In the genomic region with DNA sequence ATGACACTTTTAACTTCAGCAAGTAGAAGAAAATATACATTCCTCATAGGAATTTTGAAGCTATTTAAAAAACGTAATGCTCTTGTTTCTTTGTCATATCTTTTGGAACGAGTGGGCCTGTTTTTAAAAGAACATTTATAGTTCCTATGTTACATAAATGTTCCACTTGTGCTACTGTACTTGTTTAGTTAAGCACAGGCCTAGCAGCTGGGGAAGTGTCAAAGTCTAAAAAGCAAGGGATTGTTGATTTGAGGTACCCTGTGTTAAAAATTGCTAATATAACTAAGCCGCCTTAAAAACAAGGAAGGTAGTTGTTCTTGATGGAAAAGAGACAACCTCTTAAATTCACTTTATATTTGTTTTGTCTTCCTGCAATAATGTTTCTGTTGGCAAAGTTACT, we compare ENCODE assay signal across 18 cellular contexts. TPM values are rescaled to one million over a fixed set of nuclear protein-coding genes. Genes with fewer than 3 reads are reported as not detected.
DNase-seq lines count a peak whose midpoint lies in the region; ATAC-seq and TF ChIP-seq lines count a peak whose summit lies in the region.
"Had no signal": no experiment of that assay in that cellular context is flagged by ENCODE, and none has a peak within 500 bp of the region (broad histone marks: within the 10 kb centered on the region; RNA-seq: fewer than 3 reads in every experiment).

No MANE protein-coding gene starts in this region.

- TF ChIP-seq CTCF in cardiac muscle cell (IDR thresholded peaks at IDR 0.05; ENCODE audit: low read depth, low read length) = no peak
- TF ChIP-seq CTCF in right atrium auricular region (IDR thresholded peaks at IDR 0.05) = no peak
- no peak for TF ChIP-seq CTCF in osteocyte (IDR thresholded peaks at IDR 0.05)
- no peak for TF ChIP-seq CTCF in Peyer's patch (IDR thresholded peaks at IDR 0.05)

- no peaks in the 10 kb centered on the region for H3K27me3 ChIP-seq in cardiac muscle cell
- no peaks in the 10 kb centered on the region for H3K27me3 ChIP-seq in right atrium auricular region
- H3K27me3 ChIP-seq in endocrine pancreas (ENCODE audit: control insufficient read depth, insufficient read depth, low read length) = no peaks in the 10 kb centered on the region
- H3K27me3 ChIP-seq in Peyer's patch = no peaks in the 10 kb centered on the region
- H3K27me3 ChIP-seq: BLaER1 had no signal

- ATAC-seq in GM18868 (IDR thresholded peaks at IDR 0.05; ENCODE audit: unreplicated experiment) = no peak
- ATAC-seq: GM12878, GM23338, HCT116 had no signal

- H3K4me1 ChIP-seq in cardiac muscle cell (ENCODE audit: low read depth) = peaks cover 35% of the 10 kb centered on the region
- H3K4me1 ChIP-seq in right atrium auricular region = no peaks in the 10 kb centered on the region
- peaks cover 36% of the 10 kb centered on the region for H3K4me1 ChIP-seq in endocrine pancreas (ENCODE audit: control insufficient read depth, insufficient read depth, low read length)
- H3K4me1 ChIP-seq in Peyer's patch = peaks cover 0 to 6% (median 0%) of the 10 kb centered on the region in 4 donors
- H3K4me1 ChIP-seq: BLaER1 had no signal

- no peak overlapping the region for H3K4me3 Mint-ChIP-seq in osteocyte (ENCODE audit: unreplicated experiment)
- H3K4me3 Mint-ChIP-seq: GM23338 had no signal

- no peaks in the 10 kb centered on the region for H3K9me3 ChIP-seq in cardiac muscle cell (ENCODE audit: low read depth)
- no peaks in the 10 kb centered on the region for H3K9me3 ChIP-seq in right atrium auricular region
- H3K9me3 ChIP-seq in endocrine pancreas (ENCODE audit: control insufficient read depth, low read length) = no peaks in the 10 kb centered on the region
- no peaks in the 10 kb centered on the region for H3K9me3 ChIP-seq in Peyer's patch
- H3K9me3 ChIP-seq: BLaER1 had no signal

- peaks cover 40% of the 10 kb centered on the region for H3K4me1 Mint-ChIP-seq in osteocyte (ENCODE audit: unreplicated experiment)

- no peak for TF ChIP-seq POLR2A in Peyer's patch (IDR thresholded peaks at IDR 0.05)

- H3K27ac Mint-ChIP-seq in osteocyte (ENCODE audit: unreplicated experiment) = peak overlapping the region; percentile 69
- H3K27ac Mint-ChIP-seq: GM23338 had no signal

- no peak for DNase-seq in cardiac muscle cell (ENCODE audit: low read depth in 1 of 2, low spot score in 1 of 2)
- no peak for DNase-seq in right atrium auricular region (ENCODE audit: low spot score)
- DNase-seq in osteocyte (ENCODE audit: extremely low spot score, unreplicated experiment) = no peak
- no peak for DNase-seq in glomerular visceral epithelial cell (ENCODE audit: extremely low spot score)
- DNase-seq in NCI-H1436 (lab: John Stamatoyannopoulos, UW) = no peak
- DNase-seq in Peyer's patch = no peak
- DNase-seq: 8988T, DMS 273 treated with DMSO at 0.1 percent for 48 hours, GDM1, KBM-7, NCI-H82, PC-9 had no signal

- H3K27ac ChIP-seq in cardiac muscle cell = peak overlapping the region; percentile 45
- no peak overlapping the region for H3K27ac ChIP-seq in right atrium auricular region
- no peak overlapping the region for H3K27ac ChIP-seq in Peyer's patch
- H3K27ac ChIP-seq: BLaER1, PC-9 had no signal

- H3K4me3 ChIP-seq in cardiac muscle cell (no peak overlapping the region), right atrium auricular region (no peak overlapping the region), endocrine pancreas (ENCODE audit: control insufficient read depth, insufficient read depth, low read length) (peak overlapping the region; percentile 4), Peyer's patch (no peak overlapping the region)
- H3K4me3 ChIP-seq: BLaER1, GM12878, GM23338, PC-9 had no signal

- H3K36me3 ChIP-seq in cardiac muscle cell = no peaks in the 10 kb centered on the region
- no peaks in the 10 kb centered on the region for H3K36me3 ChIP-seq in right atrium auricular region
- H3K36me3 ChIP-seq in endocrine pancreas (ENCODE audit: control insufficient read depth, insufficient read depth, low read length) = no peaks in the 10 kb centered on the region
- no peaks in the 10 kb centered on the region for H3K36me3 ChIP-seq in Peyer's patch
- H3K36me3 ChIP-seq: BLaER1 had no signal

- no peaks in the 10 kb centered on the region for H3K9me3 Mint-ChIP-seq in osteocyte (ENCODE audit: unreplicated experiment)
- H3K9me3 Mint-ChIP-seq: GM23338 had no signal

- H3K9ac ChIP-seq in endocrine pancreas (ENCODE audit: control insufficient read depth, insufficient read depth, low read length) = no peak overlapping the region
- H3K9ac ChIP-seq: BLaER1 had no signal

- no peaks in the 10 kb centered on the region for H3K36me3 Mint-ChIP-seq in osteocyte (ENCODE audit: unreplicated experiment)

- H3K27me3 Mint-ChIP-seq in osteocyte (ENCODE audit: unreplicated experiment) = no peaks in the 10 kb centered on the region

RNA-seq across cellular contexts. Expression of a gene that starts 27.2 kb away (rescaled TPM):
- total RNA-seq in cardiac muscle cell = 22.1 and 41.8 TPM in 2 replicates
- polyA plus RNA-seq in cardiac muscle cell = 18.7 and 36.7 TPM in 2 replicates
- total RNA-seq in right atrium auricular region = 10 to 100 TPM; 28.8 to 29.1 TPM
- total RNA-seq in osteocyte = 50.7 and 50.8 TPM in 2 replicates
- 10 to 100 TPM; 27.9 to 88.3 (median 38.7) TPM for total RNA-seq in Peyer's patch
